Comparison of ENCODE assay signal across 1 cellular context in genomic region chr3:123258811-123259420, GRCh38.
A peak's percentile ranks its signal among the peaks of the same experiment; 100 is the strongest.
TF ChIP-seq lines count a peak whose summit lies in the region.

No MANE protein-coding gene starts in this region.

TF ChIP-seq in HepG2, 621 proteins besides CTCF, POLR2A, EP300 and RAD21 (continued from another document):
- TF ChIP-seq ZNF574 (CRISPR knock-in tag; IDR thresholded peaks at IDR 0.05) (no peak), TP53 (CRISPR knock-in tag; conservative IDR thresholded peaks at IDR 0.05) (no peak), JUN (CRISPR knock-in tag; IDR thresholded peaks at IDR 0.05) (no peak), SIX1 (CRISPR knock-in tag; IDR thresholded peaks at IDR 0.05; ENCODE audit: borderline replicate concordance) (peak; percentile 81), KLF13 (CRISPR knock-in tag; IDR thresholded peaks at IDR 0.05) (no peak)
